ENCODE assay signal across 8 cellular contexts in genomic region chr5:21810737-21811316, GRCh38.
DNase-seq lines count a peak whose midpoint lies in the region; ATAC-seq and TF ChIP-seq lines count a peak whose summit lies in the region.

No MANE protein-coding gene starts in this region.

- H3K4me1 ChIP-seq in tibial nerve: peaks cover 0 to 4% (median 0%) of the 10 kb centered on the region in 4 donors

- no peak for DNase-seq in activated CD8-positive, alpha-beta T cell treated with anti-CD3 and anti-CD28 coated beads for 36 hours
- no peak for DNase-seq in activated CD8-positive, alpha-beta T cell treated with anti-CD3 and anti-CD28 coated beads, Interleukin-2, amount 10 ng/mL, durations not matched to agents 7 days and 5 days
- DNase-seq in NCI-H345 (lab: John Stamatoyannopoulos, UW): peak; percentile 21
- no peak for DNase-seq in endothelial cell (ENCODE audit: low spot score)
- no peak for DNase-seq in tibial nerve (ENCODE audit: low spot score in 2 of 2)
- DNase-seq in NCI-H187 treated with DMSO at 0.1 percent for 48 hours (lab: John Stamatoyannopoulos, UW): no peak
- no peak for DNase-seq in mesenteric fat pad (ENCODE audit: low spot score)
- DNase-seq in 8988T: no peak

- H3K36me3 Mint-ChIP-seq in activated CD8-positive, alpha-beta T cell treated with anti-CD3 and anti-CD28 coated beads for 36 hours (ENCODE audit: low read depth): no peaks in the 10 kb centered on the region
- no peaks in the 10 kb centered on the region for H3K36me3 Mint-ChIP-seq in activated CD8-positive, alpha-beta T cell treated with anti-CD3 and anti-CD28 coated beads, Interleukin-2, amount 10 ng/mL, durations not matched to agents 7 days and 5 days (ENCODE audit: low read depth)
- no peaks in the 10 kb centered on the region for H3K36me3 Mint-ChIP-seq in endothelial cell (ENCODE audit: low read depth, unreplicated experiment)

- TF ChIP-seq EP300 in tibial nerve (IDR thresholded peaks at IDR 0.05): no peak

- POLR2A ChIA-PET in activated CD8-positive, alpha-beta T cell treated with anti-CD3 and anti-CD28 coated beads for 36 hours (lab: Charles Lee): no interaction called here
- POLR2A ChIA-PET in activated CD8-positive, alpha-beta T cell treated with anti-CD3 and anti-CD28 coated beads, Interleukin-2, amount 10 ng/mL, durations not matched to agents 7 days and 5 days (lab: Charles Lee): no interaction called here

- ATAC-seq in activated CD8-positive, alpha-beta T cell treated with anti-CD3 and anti-CD28 coated beads for 36 hours: no peak
- no peak for ATAC-seq in activated CD8-positive, alpha-beta T cell treated with anti-CD3 and anti-CD28 coated beads, Interleukin-2, amount 10 ng/mL, durations not matched to agents 7 days and 5 days

- H3K9me3 Mint-ChIP-seq in activated CD8-positive, alpha-beta T cell treated with anti-CD3 and anti-CD28 coated beads for 36 hours: no peaks in the 10 kb centered on the region
- H3K9me3 Mint-ChIP-seq in activated CD8-positive, alpha-beta T cell treated with anti-CD3 and anti-CD28 coated beads, Interleukin-2, amount 10 ng/mL, durations not matched to agents 7 days and 5 days (ENCODE audit: insufficient read depth): no peaks in the 10 kb centered on the region
- no peaks in the 10 kb centered on the region for H3K9me3 Mint-ChIP-seq in endothelial cell (ENCODE audit: unreplicated experiment)

- no peak overlapping the region for H3K27ac ChIP-seq in tibial nerve

- no peak overlapping the region for H3K4me3 Mint-ChIP-seq in activated CD8-positive, alpha-beta T cell treated with anti-CD3 and anti-CD28 coated beads for 36 hours
- no peak overlapping the region for H3K4me3 Mint-ChIP-seq in activated CD8-positive, alpha-beta T cell treated with anti-CD3 and anti-CD28 coated beads, Interleukin-2, amount 10 ng/mL, durations not matched to agents 7 days and 5 days
- no peak overlapping the region for H3K4me3 Mint-ChIP-seq in endothelial cell (ENCODE audit: unreplicated experiment)

- no peak overlapping the region for H3K27ac Mint-ChIP-seq in activated CD8-positive, alpha-beta T cell treated with anti-CD3 and anti-CD28 coated beads for 36 hours
- no peak overlapping the region for H3K27ac Mint-ChIP-seq in activated CD8-positive, alpha-beta T cell treated with anti-CD3 and anti-CD28 coated beads, Interleukin-2, amount 10 ng/mL, durations not matched to agents 7 days and 5 days
- H3K27ac Mint-ChIP-seq in endothelial cell (ENCODE audit: unreplicated experiment): no peak overlapping the region

- H3K4me3 ChIP-seq in tibial nerve: no peak overlapping the region

- TF ChIP-seq CTCF in activated CD8-positive, alpha-beta T cell treated with anti-CD3 and anti-CD28 coated beads for 36 hours (IDR thresholded peaks at IDR 0.05): peak; percentile 32
- peak; percentile 85 for TF ChIP-seq CTCF in endothelial cell (IDR thresholded peaks at IDR 0.05; ENCODE audit: unreplicated experiment)
- peak; percentile 17 to 49 (median 35) for TF ChIP-seq CTCF in tibial nerve (IDR thresholded peaks at IDR 0.05)

- H3K27me3 ChIP-seq in tibial nerve: no peaks in the 10 kb centered on the region

- TF ChIP-seq POLR2A in tibial nerve (IDR thresholded peaks at IDR 0.05): no peak

- H3K27me3 Mint-ChIP-seq in activated CD8-positive, alpha-beta T cell treated with anti-CD3 and anti-CD28 coated beads for 36 hours: no peaks in the 10 kb centered on the region
- H3K27me3 Mint-ChIP-seq in activated CD8-positive, alpha-beta T cell treated with anti-CD3 and anti-CD28 coated beads, Interleukin-2, amount 10 ng/mL, durations not matched to agents 7 days and 5 days (ENCODE audit: low read depth): no peaks in the 10 kb centered on the region
- no peaks in the 10 kb centered on the region for H3K27me3 Mint-ChIP-seq in endothelial cell (ENCODE audit: unreplicated experiment)

- CTCF ChIA-PET in activated CD8-positive, alpha-beta T cell treated with anti-CD3 and anti-CD28 coated beads for 36 hours (lab: Charles Lee): no interaction called here
- CTCF ChIA-PET in activated CD8-positive, alpha-beta T cell treated with anti-CD3 and anti-CD28 coated beads, Interleukin-2, amount 10 ng/mL, durations not matched to agents 7 days and 5 days (lab: Charles Lee): no interaction called here

- H3K9me3 ChIP-seq in tibial nerve: no peaks in the 10 kb centered on the region

- no peaks in the 10 kb centered on the region for H3K4me1 Mint-ChIP-seq in activated CD8-positive, alpha-beta T cell treated with anti-CD3 and anti-CD28 coated beads for 36 hours (ENCODE audit: low read depth)
- no peaks in the 10 kb centered on the region for H3K4me1 Mint-ChIP-seq in activated CD8-positive, alpha-beta T cell treated with anti-CD3 and anti-CD28 coated beads, Interleukin-2, amount 10 ng/mL, durations not matched to agents 7 days and 5 days (ENCODE audit: low read depth)
- peaks cover 11% of the 10 kb centered on the region for H3K4me1 Mint-ChIP-seq in endothelial cell (ENCODE audit: unreplicated experiment)

- H3K36me3 ChIP-seq in tibial nerve: no peaks in the 10 kb centered on the region

- intact Hi-C loops in activated CD8-positive, alpha-beta T cell treated with anti-CD3 and anti-CD28 coated beads for 36 hours (cut with micrococcal nuclease): no loop called here

- 13% methylated on average over 5 of the region's 5 CpGs for WGBS in tibial nerve, 2 donors

Comparison
In these comparisons a context has a peak if more than half of its experiments do, and no peak if none do; other contexts are left out.
1. CTCF ChIP-seq: peak in every context shown above with its lines; median percentile 85 in endothelial cell; 35 in tibial nerve; 32 in activated CD8-positive, alpha-beta T cell treated with anti-CD3 and anti-CD28 coated beads for 36 hours.